15 cellular contexts compared by ENCODE assay signal in genomic region chr3:71461098-71461497, GRCh38.
A peak's percentile ranks its signal among the peaks of the same experiment; 100 is the strongest.
DNase-seq lines count a peak whose midpoint lies in the region; ATAC-seq and TF ChIP-seq lines count a peak whose summit lies in the region.
"Had no signal": no experiment of that assay in that cellular context is flagged by ENCODE, and none has a peak within 500 bp of the region (broad histone marks: within the 10 kb centered on the region; RNA-seq: fewer than 3 reads in every experiment).

No MANE protein-coding gene starts in this region.

- peak overlapping the region in 3 of 4 donors; percentile 6 to 62 (median 37) for H3K27ac ChIP-seq in Peyer's patch
- H3K27ac ChIP-seq: right atrium auricular region had no signal

- ATAC-seq in central memory CD8-positive, alpha-beta T cell (replicated peaks; ENCODE audit: extremely low read depth, poor library complexity, severe bottlenecking) = no peak
- ATAC-seq in stimulated activated memory B cell treated with anti-CD40 and anti-IgM and Interleukin-4, amounts not matched to agents 10 μg/mL and 1 μg/mL and 100 μg/mL, for 72 hours = no peak

- TF ChIP-seq CTCF in Peyer's patch (IDR thresholded peaks at IDR 0.05) = no peak

- H3K4me1 ChIP-seq in Peyer's patch = peaks cover 0 to 5% (median 0%) of the 10 kb centered on the region in 4 donors

- peak overlapping the region; percentile 46 for H3K4me3 Mint-ChIP-seq in activated T-cell treated with anti-CD3 and anti-CD28 coated beads, Interleukin-2, amount 50 U/mL, for 24 hours
- H3K4me3 Mint-ChIP-seq in central memory CD8-positive, alpha-beta T cell = no peak overlapping the region
- no peak overlapping the region for H3K4me3 Mint-ChIP-seq in stimulated activated memory B cell treated with anti-CD40 and anti-IgM and Interleukin-4, amounts not matched to agents 10 μg/mL and 1 μg/mL and 100 μg/mL, for 72 hours

- H3K27me3 Mint-ChIP-seq in activated T-cell treated with anti-CD3 and anti-CD28 coated beads, Interleukin-2, amount 50 U/mL, for 24 hours = no peaks in the 10 kb centered on the region
- no peaks in the 10 kb centered on the region for H3K27me3 Mint-ChIP-seq in central memory CD8-positive, alpha-beta T cell
- no peaks in the 10 kb centered on the region for H3K27me3 Mint-ChIP-seq in stimulated activated memory B cell treated with anti-CD40 and anti-IgM and Interleukin-4, amounts not matched to agents 10 μg/mL and 1 μg/mL and 100 μg/mL, for 72 hours

- H3K27ac Mint-ChIP-seq in activated T-cell treated with anti-CD3 and anti-CD28 coated beads, Interleukin-2, amount 50 U/mL, for 24 hours = peak overlapping the region; percentile 96
- H3K27ac Mint-ChIP-seq in central memory CD8-positive, alpha-beta T cell (ENCODE audit: low read depth) = peak overlapping the region; percentile 50
- H3K27ac Mint-ChIP-seq in stimulated activated memory B cell treated with anti-CD40 and anti-IgM and Interleukin-4, amounts not matched to agents 10 μg/mL and 1 μg/mL and 100 μg/mL, for 72 hours = peak overlapping the region; percentile 12

- no peaks in the 10 kb centered on the region for H3K36me3 ChIP-seq in Peyer's patch
- H3K36me3 ChIP-seq: right atrium auricular region had no signal

- H3K9me3 ChIP-seq in Peyer's patch = no peaks in the 10 kb centered on the region
- H3K9me3 ChIP-seq: right atrium auricular region had no signal

- H3K36me3 Mint-ChIP-seq in activated T-cell treated with anti-CD3 and anti-CD28 coated beads, Interleukin-2, amount 50 U/mL, for 24 hours (ENCODE audit: low read depth) = peaks cover 39% of the 10 kb centered on the region
- peaks cover 6% of the 10 kb centered on the region for H3K36me3 Mint-ChIP-seq in central memory CD8-positive, alpha-beta T cell (ENCODE audit: insufficient read depth)
- peaks cover 9% of the 10 kb centered on the region for H3K36me3 Mint-ChIP-seq in stimulated activated memory B cell treated with anti-CD40 and anti-IgM and Interleukin-4, amounts not matched to agents 10 μg/mL and 1 μg/mL and 100 μg/mL, for 72 hours

- TF ChIP-seq POLR2A in Peyer's patch (IDR thresholded peaks at IDR 0.05) = no peak

- peak overlapping the region in 1 of 4 donors; percentile 12 for H3K4me3 ChIP-seq in Peyer's patch
- H3K4me3 ChIP-seq: right atrium auricular region had no signal

- H3K9me3 Mint-ChIP-seq in activated T-cell treated with anti-CD3 and anti-CD28 coated beads, Interleukin-2, amount 50 U/mL, for 24 hours = peaks cover 7% of the 10 kb centered on the region
- H3K9me3 Mint-ChIP-seq in central memory CD8-positive, alpha-beta T cell = no peaks in the 10 kb centered on the region
- H3K9me3 Mint-ChIP-seq in stimulated activated memory B cell treated with anti-CD40 and anti-IgM and Interleukin-4, amounts not matched to agents 10 μg/mL and 1 μg/mL and 100 μg/mL, for 72 hours = no peaks in the 10 kb centered on the region

- peaks cover 89% of the 10 kb centered on the region for H3K4me1 Mint-ChIP-seq in activated T-cell treated with anti-CD3 and anti-CD28 coated beads, Interleukin-2, amount 50 U/mL, for 24 hours (ENCODE audit: low read depth)
- peaks cover 59% of the 10 kb centered on the region for H3K4me1 Mint-ChIP-seq in central memory CD8-positive, alpha-beta T cell
- H3K4me1 Mint-ChIP-seq in stimulated activated memory B cell treated with anti-CD40 and anti-IgM and Interleukin-4, amounts not matched to agents 10 μg/mL and 1 μg/mL and 100 μg/mL, for 72 hours = peaks cover 43% of the 10 kb centered on the region

- no peak for DNase-seq in activated T-cell treated with anti-CD3 and anti-CD28 coated beads, Interleukin-2, amount 50 U/mL, for 24 hours
- DNase-seq in activated T-cell treated with anti-CD3 and anti-CD28 coated beads, Interleukin-2, amount 50 U/mL, for 1 hour = no peak
- DNase-seq in Peyer's patch (no peak), NCI-H1105 (lab: John Stamatoyannopoulos, UW) (no peak), activated gamma-delta T cell (lab: John Stamatoyannopoulos, UW) (no peak), NCI-H1694 treated with DMSO at 0.1 percent for 48 hours (lab: John Stamatoyannopoulos, UW) (no peak)
- no peak for DNase-seq in central memory CD8-positive, alpha-beta T cell (ENCODE audit: low spot score in 2 of 2)
- DNase-seq: glutamatergic neuron; H7; mammary epithelial cell; NCI-H187; stimulated activated CD4-positive, alpha-beta T cell treated with anti-CD3 and anti-CD28 coated beads, Interleukin-2, amount 100 ng/mL, for 24 hours; stimulated activated CD8-positive, alpha-beta memory T cell treated with anti-CD3 and anti-CD28 coated beads, Interleukin-4, amount 100 ng/mL, for 48 hours had no signal

- no peaks in the 10 kb centered on the region for H3K27me3 ChIP-seq in Peyer's patch
- H3K27me3 ChIP-seq: right atrium auricular region had no signal

Comparison
In these comparisons a context has a peak if more than half of its experiments do, and no peak if none do; other contexts are left out.
1. H3K27ac Mint-ChIP-seq: peak in every context shown above with its lines; median percentile 96 in activated T-cell treated with anti-CD3 and anti-CD28 coated beads, Interleukin-2, amount 50 U/mL, for 24 hours; 50 in central memory CD8-positive, alpha-beta T cell; 12 in stimulated activated memory B cell treated with anti-CD40 and anti-IgM and Interleukin-4, amounts not matched to agents 10 μg/mL and 1 μg/mL and 100 μg/mL, for 72 hours.